ENCODE assay signal across 16 cellular contexts in genomic region chr19:49658139-49658517, GRCh38. TPM values are rescaled to one million over a fixed set of nuclear protein-coding genes. Genes with fewer than 3 reads are reported as not detected.
DNase-seq lines count a peak whose midpoint lies in the region; ATAC-seq, FAIRE-seq and TF ChIP-seq lines count a peak whose summit lies in the region.
"Had no signal": no experiment of that assay in that cellular context is flagged by ENCODE, and none has a peak within 500 bp of the region (broad histone marks: within the 10 kb centered on the region; RNA-seq: fewer than 3 reads in every experiment).

No MANE protein-coding gene starts in this region.

- DNase-seq in HCT116 (ENCODE audit: low read depth, low spot score) (no peak), RWPE1 (ENCODE audit: low spot score) (no peak), kidney (peak; percentile 59), H4 (ENCODE audit: low spot score) (no peak), GM19238 (ENCODE audit: insufficient read length, low spot score) (no peak)
- DNase-seq: CD4-positive, CD25-positive, alpha-beta regulatory T cell; DMS79; MV-4-11; NCI-H1417; NCI-H187 treated with DMSO at 0.1 percent for 48 hours; NCI-H446; NCI-H69; NK-92 treated with Interleukin-12 subunit alpha and Interleukin-12 subunit beta, amount 100 ng/mL, for 24 hours; SHP77; SK-N-SH; T-cell had no signal

- FAIRE-seq in kidney (lab: Jason Lieb, UNC), result no peak

- TF ChIP-seq CTCF in HCT116 (IDR thresholded peaks at IDR 0.05 in 2 of 3, conservative IDR thresholded peaks at IDR 0.05 in 1 of 3; ENCODE audit: borderline replicate concordance in 1 of 3, insufficient read depth in 1 of 3, low read depth in 2 of 3, low read length in 2 of 3) (no peak), RWPE1 (conservative IDR thresholded peaks at IDR 0.05; ENCODE audit: low read depth) (no peak), kidney (IDR thresholded peaks at IDR 0.05; ENCODE audit: borderline replicate concordance, extremely low read depth, insufficient read depth) (no peak)

- peaks cover 9% of the 10 kb centered on the region; the same call in 1 of the 2 replicates for H3K79me2 ChIP-seq in HCT116 (ENCODE audit: insufficient read depth, low read length)

- H2AFZ ChIP-seq in HCT116 (ENCODE audit: low read depth, low read length, poor library complexity, severe bottlenecking), result no peak overlapping the region

- no peak overlapping the region for H3K27ac ChIP-seq in HCT116 (ENCODE audit: low read depth, low read length)
- H3K27ac ChIP-seq in RWPE1, result peak overlapping the region; percentile 38; the same call in 1 of the 2 replicates
- no peak overlapping the region for H3K27ac ChIP-seq in kidney (ENCODE audit: low read depth in 2 of 2, low read length in 2 of 2)

- no peak for TF ChIP-seq POLR2A in HCT116 (IDR thresholded peaks at IDR 0.05; ENCODE audit: borderline replicate concordance, extremely low read depth, insufficient read depth, insufficient read length)

- POLR2A ChIA-PET in HCT116 (lab: Charles Lee) (interaction anchor here (0.9 to 2.8 kb wide), 2 partner anchors 9 to 18 kb away, joined by 3 to 8 read pairs; partner anchors contain the start of gene RRAS), RWPE1 (lab: Yijun Ruan, JAX; ENCODE audit: low non-redundant PET) (no interaction called here)

- H3K36me3 ChIP-seq in HCT116 (ENCODE audit: control insufficient read depth in 1 of 2, insufficient read depth in 2 of 2, low read length in 2 of 2), result peaks cover 25 to 70% of the 10 kb centered on the region in 2 experiments; a peak in 3 of 4 replicates
- peaks cover 24 to 57% of the 10 kb centered on the region in 2 donors for H3K36me3 ChIP-seq in kidney (ENCODE audit: control insufficient read depth in 1 of 2, insufficient read depth in 2 of 2, low read length in 2 of 2)

- CTCF ChIA-PET in HCT116 (lab: Charles Lee) (no interaction called here), RWPE1 (lab: Yijun Ruan, JAX) (no interaction called here)

- TF ChIP-seq RAD21 in HCT116 (IDR thresholded peaks at IDR 0.05; ENCODE audit: low read depth), result no peak

- H3K4me2 ChIP-seq in HCT116 (ENCODE audit: low read length), result no peak overlapping the region
- H3K4me2 ChIP-seq: SK-N-SH had no signal

- no peak overlapping the region for H3K9ac ChIP-seq in HCT116 (ENCODE audit: low read length)
- no peak overlapping the region for H3K9ac ChIP-seq in kidney (ENCODE audit: low read length in 2 of 2)
- H3K9ac ChIP-seq: SK-N-SH had no signal

- H3K4me1 ChIP-seq in HCT116 (ENCODE audit: control insufficient read depth in 1 of 2, insufficient read depth in 2 of 2, low read length in 2 of 2) (no peaks in the 10 kb centered on the region), kidney (ENCODE audit: control insufficient read depth in 1 of 2, insufficient read depth in 1 of 2, low read depth in 1 of 2, low read length in 2 of 2) (no peaks in the 10 kb centered on the region)

- intact Hi-C loops in HCT116 (cut with micrococcal nuclease) (no loop called here), kidney (cut with DNase I) (no loop called here)

- no peak overlapping the region for H3K4me3 ChIP-seq in HCT116 (replicated peaks in 1 of 2; ENCODE audit: low read depth in 1 of 2, low read length in 2 of 2)
- H3K4me3 ChIP-seq in kidney (ENCODE audit: low read length in 2 of 2), result no peak overlapping the region

- RAD21 ChIA-PET in HCT116 (lab: Charles Lee; ENCODE audit: low non-redundant PET in 1 of 2, low total read pairs in 2 of 2, uncharacterized antibody in 2 of 2, unreplicated experiment in 2 of 2), result no interaction called here

- no peaks in the 10 kb centered on the region for H3K9me2 ChIP-seq in HCT116 (ENCODE audit: insufficient read depth)
- H3K9me2 ChIP-seq: SK-N-SH had no signal

- BruUV-seq in HCT116 (replicated peaks; lab: Mats Ljungman, UMichigan), result TSS peak; percentile 32

- H3K9me3 ChIP-seq in HCT116 (ENCODE audit: control insufficient read depth in 1 of 2, insufficient read depth in 1 of 2, low read depth in 1 of 2, low read length in 2 of 2) (no peaks in the 10 kb centered on the region), kidney (ENCODE audit: control insufficient read depth in 1 of 2, low read length in 2 of 2) (no peaks in the 10 kb centered on the region)
- H3K9me3 ChIP-seq: SK-N-SH had no signal

- H4K20me1 ChIP-seq in HCT116 (ENCODE audit: insufficient read depth), result no peaks in the 10 kb centered on the region

- ATAC-seq in HCT116, result no peak
- ATAC-seq: T-cell had no signal

- no peaks in the 10 kb centered on the region for H3K27me3 ChIP-seq in HCT116 (ENCODE audit: insufficient read depth, low read length)

TF ChIP-seq in HCT116, 20 proteins besides CTCF, POLR2A, EP300 and RAD21:
- TF ChIP-seq TCF7L2 (IDR thresholded peaks at IDR 0.05; ENCODE audit: borderline replicate concordance, extremely low read depth, insufficient read depth, insufficient read length) (no peak), POLR2AphosphoS5 (IDR thresholded peaks at IDR 0.05; ENCODE audit: low read depth, low read length) (no peak), FOSL1 (IDR thresholded peaks at IDR 0.05; ENCODE audit: low read depth) (no peak), ZFX (IDR thresholded peaks at IDR 0.05) (no peak), CBX3 (IDR thresholded peaks at IDR 0.05; ENCODE audit: low read depth) (no peak), CEBPB (IDR thresholded peaks at IDR 0.05; ENCODE audit: low read depth) (no peak), SIN3A (IDR thresholded peaks at IDR 0.05; ENCODE audit: low read depth) (no peak)

RNA-seq across cellular contexts. Expression of gene IRF3, which starts 7.5 kb away (rescaled TPM):
- 129 TPM for total RNA-seq in HCT116 (2021; ENCODE audit: unreplicated experiment)
- polyA plus RNA-seq in HCT116 (2012), result 109 and 131 TPM in 2 replicates
- 84.9 TPM for total RNA-seq in kidney
- 64.5 TPM for polyA plus RNA-seq in kidney (ENCODE audit: insufficient read depth, low read depth, low replicate concordance)
- total RNA-seq in H4 (2014; rRNA removed; shearing (Covaris generic)), result 123 and 133 TPM in 2 replicates

RNA-seq across cellular contexts. Expression of gene BCL2L12, which starts 7.6 kb away (rescaled TPM):
- total RNA-seq in HCT116 (2021; ENCODE audit: unreplicated experiment), result 93.9 TPM
- 71.6 and 83.5 TPM in 2 replicates for polyA plus RNA-seq in HCT116 (2012)
- total RNA-seq in kidney, result 14.4 TPM
- 13.5 TPM for polyA plus RNA-seq in kidney (ENCODE audit: insufficient read depth, low read depth, low replicate concordance)
- 9.0 and 14.8 TPM in 2 replicates for total RNA-seq in H4 (2014; rRNA removed; shearing (Covaris generic))

RNA-seq across cellular contexts. Expression of gene SCAF1, which starts 16.1 kb away (rescaled TPM):
- total RNA-seq in HCT116 (2021; ENCODE audit: unreplicated experiment) (96.8 TPM), kidney (69.0 TPM)
- 39.9 and 46.0 TPM in 2 replicates for polyA plus RNA-seq in HCT116 (2012)
- polyA plus RNA-seq in kidney (ENCODE audit: insufficient read depth, low read depth, low replicate concordance), result 18.1 TPM
- total RNA-seq in H4 (2014; rRNA removed; shearing (Covaris generic)), result 13.9 and 17.5 TPM in 2 replicates

RNA-seq across cellular contexts. Expression of gene RRAS, which starts 18.2 kb away (rescaled TPM):
- total RNA-seq in HCT116 (2021; ENCODE audit: unreplicated experiment), result 55.9 TPM
- 115 and 117 TPM in 2 replicates for polyA plus RNA-seq in HCT116 (2012)
- total RNA-seq in kidney, result 92.3 TPM
- 140 TPM for polyA plus RNA-seq in kidney (ENCODE audit: insufficient read depth, low read depth, low replicate concordance)
- total RNA-seq in H4 (2014; rRNA removed; shearing (Covaris generic)), result 21.5 and 22.7 TPM in 2 replicates

RNA-seq across cellular contexts. Expression of gene PRMT1, which starts 18.9 kb away (rescaled TPM):
- total RNA-seq in HCT116 (2021; ENCODE audit: unreplicated experiment), result 428 TPM
- 595 and 673 TPM in 2 replicates for polyA plus RNA-seq in HCT116 (2012)
- 119 TPM for total RNA-seq in kidney
- polyA plus RNA-seq in kidney (ENCODE audit: insufficient read depth, low read depth, low replicate concordance), result 131 TPM
- 629 and 716 TPM in 2 replicates for total RNA-seq in H4 (2014; rRNA removed; shearing (Covaris generic))
